8 cellular contexts compared by ENCODE assay signal in genomic region chrX:11100281-11101035, GRCh38. TPM values are rescaled to one million over a fixed set of nuclear protein-coding genes. Genes with fewer than 3 reads are reported as not detected.
DNase-seq lines count a peak whose midpoint lies in the region; ATAC-seq and TF ChIP-seq lines count a peak whose summit lies in the region.

No MANE protein-coding gene starts in this region.

- no peaks in the 10 kb centered on the region for H3K27me3 ChIP-seq in skeletal muscle satellite cell (ENCODE audit: control insufficient read depth, insufficient read depth, low read length)

- H3K9ac ChIP-seq in skeletal muscle satellite cell (ENCODE audit: low read depth, low read length) = peak overlapping the region; percentile 29

- no peaks in the 10 kb centered on the region for H3K9me3 ChIP-seq in skeletal muscle satellite cell (replicated peaks; ENCODE audit: low read length)

- peak; percentile 96 for ATAC-seq in SK-N-SH treated with all-trans-retinoic acid at 6 μM for 48 hours

- H3K4me3 ChIP-seq in skeletal muscle satellite cell (ENCODE audit: low read length) = no peak overlapping the region

- no peak overlapping the region for H3K4me2 ChIP-seq in skeletal muscle satellite cell (ENCODE audit: low read length)

- H3K4me1 ChIP-seq in skeletal muscle satellite cell (ENCODE audit: control insufficient read depth, insufficient read depth, low read length) = peaks cover 4% of the 10 kb centered on the region

- DNase-seq in COR-L47 (lab: John Stamatoyannopoulos, UW) (peak; percentile 8), HuH-7 (ENCODE audit: low spot score) (peak; percentile 28), head of caudate nucleus (peak in 33 of 42 donors; percentile 5 to 79 (median 43)), NCI-H128 (lab: John Stamatoyannopoulos, UW; ENCODE audit: unreplicated experiment) (no peak), T-helper 2 cell (no peak), T-helper 1 cell (no peak)

- H3K36me3 ChIP-seq in skeletal muscle satellite cell (ENCODE audit: insufficient read depth, low read length) = no peaks in the 10 kb centered on the region

- intact Hi-C loops in head of caudate nucleus (cut with DNase I) = no loop called here

TF ChIP-seq in SK-N-SH treated with all-trans-retinoic acid at 6 μM for 48 hours, 23 proteins besides CTCF, POLR2A, EP300 and RAD21:
- TF ChIP-seq RARB (CRISPR knock-in tag; IDR thresholded peaks at IDR 0.05) (no peak), CREB5 (CRISPR knock-in tag; IDR thresholded peaks at IDR 0.05; ENCODE audit: low read depth) (no peak), CSRNP3 (CRISPR knock-in tag; IDR thresholded peaks at IDR 0.05) (no peak), ZFP3 (CRISPR knock-in tag; IDR thresholded peaks at IDR 0.05) (no peak), ZFP30 (CRISPR knock-in tag; IDR thresholded peaks at IDR 0.05) (no peak), ZNF70 (CRISPR knock-in tag; IDR thresholded peaks at IDR 0.05) (no peak), ZNF565 (CRISPR knock-in tag; conservative IDR thresholded peaks at IDR 0.05; ENCODE audit: low read depth) (no peak), GLIS3 (CRISPR knock-in tag; IDR thresholded peaks at IDR 0.05) (no peak), BACH2 (CRISPR knock-in tag; IDR thresholded peaks at IDR 0.05; ENCODE audit: borderline replicate concordance) (no peak), ESRRG (CRISPR knock-in tag; IDR thresholded peaks at IDR 0.05) (no peak), TCF4 (CRISPR knock-in tag; IDR thresholded peaks at IDR 0.05; ENCODE audit: borderline replicate concordance) (no peak), POU6F1 (CRISPR knock-in tag; IDR thresholded peaks at IDR 0.05; ENCODE audit: borderline replicate concordance, low read depth) (no peak), ZC3H10 (CRISPR knock-in tag; IDR thresholded peaks at IDR 0.05) (no peak), ARNTL (CRISPR knock-in tag; IDR thresholded peaks at IDR 0.05; ENCODE audit: borderline replicate concordance, low read depth) (no peak), SNAI2 (CRISPR knock-in tag; IDR thresholded peaks at IDR 0.05) (no peak), PATZ1 (CRISPR knock-in tag; IDR thresholded peaks at IDR 0.05; ENCODE audit: borderline replicate concordance) (no peak), ZNF8 (CRISPR knock-in tag; IDR thresholded peaks at IDR 0.05) (no peak), OSR1 (CRISPR knock-in tag; IDR thresholded peaks at IDR 0.05) (no peak), CSDC2 (CRISPR knock-in tag; IDR thresholded peaks at IDR 0.05) (no peak)

RNA-seq across cellular contexts. Expression of gene HCCS, which starts 10.7 kb away (rescaled TPM):
- 17.0 and 17.2 TPM in 2 replicates for total RNA-seq in skeletal muscle satellite cell (2012; rRNA removed)

Comparison
In these comparisons a context has a peak if more than half of its experiments do, and no peak if none do; other contexts are left out.
1. DNase-seq: peak in COR-L47 (single experiment), HuH-7 (single experiment) and head of caudate nucleus (33 of 42); none in NCI-H128 (single experiment), T-helper 2 cell (0 of 5) and T-helper 1 cell (0 of 5).